ENCODE assay signal across 25 cellular contexts in genomic region chr10:71461917-71462641, GRCh38.
"Had no signal": no experiment of that assay in that cellular context is flagged by ENCODE, and none has a peak within 500 bp of the region (broad histone marks: within the 10 kb centered on the region; RNA-seq: fewer than 3 reads in every experiment).

No MANE protein-coding gene starts in this region.

- H3K4me1 ChIP-seq: left lung, prostate gland, tibial artery, uterus had no signal

- H3K27ac Mint-ChIP-seq: activated CD4-positive, alpha-beta T cell treated with anti-CD3 and anti-CD28 coated beads, Interleukin-2, amount 10 ng/mL, durations not matched to agents 7 days and 5 days; activated CD8-positive, alpha-beta T cell treated with anti-CD3 and anti-CD28 coated beads, Interleukin-2, amount 10 ng/mL, durations not matched to agents 7 days and 5 days; nephron progenitor cell had no signal

- H3K4me1 Mint-ChIP-seq: activated CD4-positive, alpha-beta T cell treated with anti-CD3 and anti-CD28 coated beads, Interleukin-2, amount 10 ng/mL, durations not matched to agents 7 days and 5 days; nephron progenitor cell had no signal

- FAIRE-seq: endometrium had no signal

- H3K27me3 ChIP-seq: uterus had no signal

- H3K27ac ChIP-seq: brain microvascular endothelial cell, left lung, prostate gland, skin epidermis, tibial artery, uterus had no signal

- DNase-seq: activated CD4-positive, alpha-beta T cell treated with anti-CD3 and anti-CD28 coated beads, Interleukin-2, amount 10 ng/mL, durations not matched to agents 7 days and 5 days; activated CD8-positive, alpha-beta T cell treated with anti-CD3 and anti-CD28 coated beads, Interleukin-2, amount 10 ng/mL, durations not matched to agents 7 days and 5 days; activated effector memory CD4-positive, alpha-beta T cell treated with anti-CD3 and anti-CD28 coated beads, Interleukin-2, amount 50 U/mL, for 16 hours; activated naive CD4-positive, alpha-beta T cell treated with anti-CD3 and anti-CD28 coated beads, Interleukin-2, amount 50 U/mL, for 16 hours; activated T-cell treated with anti-CD3 and anti-CD28 coated beads, Interleukin-2, amount 50 U/mL, for 4 hours; aorta; brain microvascular endothelial cell; central memory CD4-positive, alpha-beta T cell; cortex of kidney; erythroblast; foreskin melanocyte; glutamatergic neuron; hypothalamus; islet precursor cell; left lung; mammary epithelial cell; nephron progenitor cell; right cardiac atrium; stimulated activated naive CD8-positive, alpha-beta T cell treated with anti-CD3 and anti-CD28 coated beads, Interleukin-15, Interleukin-2, amounts not matched to agents 100 U/mL and 50 U/mL, for 24 hours; T-helper 9 cell; tibial artery; uterus had no signal

- H3K9me3 Mint-ChIP-seq: activated CD4-positive, alpha-beta T cell treated with anti-CD3 and anti-CD28 coated beads, Interleukin-2, amount 10 ng/mL, durations not matched to agents 7 days and 5 days; activated T-cell treated with anti-CD3 and anti-CD28 coated beads, Interleukin-2, amount 50 U/mL, for 4 hours; nephron progenitor cell had no signal

- ATAC-seq: activated CD8-positive, alpha-beta T cell treated with anti-CD3 and anti-CD28 coated beads, Interleukin-2, amount 10 ng/mL, durations not matched to agents 7 days and 5 days; activated T-cell treated with anti-CD3 and anti-CD28 coated beads, Interleukin-2, amount 50 U/mL, for 4 hours; left lung; right cardiac atrium; stimulated activated naive CD8-positive, alpha-beta T cell treated with anti-CD3 and anti-CD28 coated beads, Interleukin-15, Interleukin-2, amounts not matched to agents 100 U/mL and 50 U/mL, for 24 hours had no signal

- H3K4me3 Mint-ChIP-seq: activated CD4-positive, alpha-beta T cell treated with anti-CD3 and anti-CD28 coated beads, Interleukin-2, amount 10 ng/mL, durations not matched to agents 7 days and 5 days; activated CD8-positive, alpha-beta T cell treated with anti-CD3 and anti-CD28 coated beads, Interleukin-2, amount 10 ng/mL, durations not matched to agents 7 days and 5 days; activated T-cell treated with anti-CD3 and anti-CD28 coated beads, Interleukin-2, amount 50 U/mL, for 4 hours; nephron progenitor cell had no signal

- H3K4me3 ChIP-seq: left lung, prostate gland, skin epidermis, tibial artery, uterus had no signal

- H3K27me3 Mint-ChIP-seq: activated CD4-positive, alpha-beta T cell treated with anti-CD3 and anti-CD28 coated beads, Interleukin-2, amount 10 ng/mL, durations not matched to agents 7 days and 5 days had no signal

- H3K9me3 ChIP-seq: left lung, prostate gland, tibial artery, uterus had no signal

- H3K36me3 ChIP-seq: brain microvascular endothelial cell, left lung, prostate gland, tibial artery, uterus had no signal
